ENCODE assay signal across 8 cellular contexts in the genomic region with DNA sequence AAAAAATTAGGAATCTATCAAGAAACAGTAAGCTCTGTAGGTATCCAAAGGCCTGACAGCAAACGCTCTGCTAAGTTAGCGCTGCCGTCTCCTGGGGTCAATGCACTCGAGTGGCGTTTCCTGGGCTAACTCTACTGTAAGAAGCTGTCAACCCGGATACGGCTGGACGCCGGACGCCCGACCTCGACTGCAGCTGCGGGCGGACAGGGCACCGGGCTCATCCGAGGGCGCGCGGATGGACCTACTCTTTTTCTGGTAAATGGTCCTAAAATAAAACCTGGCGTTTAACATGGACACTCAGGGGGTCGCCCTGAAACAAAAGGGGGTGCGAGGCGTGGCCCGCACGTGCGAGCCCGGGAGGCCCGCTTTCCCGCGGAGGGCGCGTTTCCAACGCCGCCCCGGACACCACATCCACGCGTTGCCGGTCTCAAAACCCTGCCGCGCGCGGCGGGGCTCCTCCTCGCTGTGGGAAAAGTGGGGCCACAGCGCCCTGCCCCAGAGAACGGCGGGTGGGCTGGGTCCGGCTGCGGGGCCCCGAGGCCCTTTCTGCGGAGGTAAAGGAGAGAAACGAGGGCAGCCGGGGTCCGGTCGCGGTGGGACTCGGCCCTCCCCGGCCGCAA. TPM values are rescaled to one million over a fixed set of nuclear protein-coding genes. Genes with fewer than 3 reads are reported as not detected.
DNase-seq lines count a peak whose midpoint lies in the region; ATAC-seq and TF ChIP-seq lines count a peak whose summit lies in the region.

No MANE protein-coding gene starts in this region.

- TF ChIP-seq CTCF in Calu3 (IDR thresholded peaks at IDR 0.05; ENCODE audit: unreplicated experiment): no peak
- no peak for TF ChIP-seq CTCF in choroid plexus epithelial cell (conservative IDR thresholded peaks at IDR 0.05; ENCODE audit: low read depth, low read length)
- TF ChIP-seq CTCF in left lung (IDR thresholded peaks at IDR 0.05): no peak

- H3K27me3 ChIP-seq in left lung: no peaks in the 10 kb centered on the region

- BruUV-seq in Calu3 (replicated peaks; lab: Mats Ljungman, UMichigan): no TSS peak

- CTCF ChIA-PET in Calu3 (lab: Charles Lee): interaction anchor here (1.5 to 2.4 kb wide), 3 partner anchors 63 to 95 kb away, joined by 3 to 16 read pairs (median 9); partner anchors contain the start of gene WTAP

- H3K4me3 Mint-ChIP-seq in Calu3 (ENCODE audit: low read depth, unreplicated experiment): peak overlapping the region; percentile 86
- peak overlapping the region; percentile 98 for H3K4me3 Mint-ChIP-seq in T-helper 17 cell

- H3K36me3 ChIP-seq in left lung: peaks cover 0 to 53% of the 10 kb centered on the region in 2 donors

- H3K4me3 ChIP-seq in choroid plexus epithelial cell (ENCODE audit: low read depth, low read length) (peak overlapping the region; percentile 100), left lung (peak overlapping the region; percentile 100)

- intact Hi-C loops in Calu3 (cut with micrococcal nuclease; ENCODE audit: unreplicated experiment): loop anchor here (5.0 kb wide), 4 partner anchors 62 to 153 kb away; partner anchors contain the start of genes SOD2 and WTAP
- intact Hi-C loops in left lung (cut with DNase I): no loop called here

- H3K9me3 ChIP-seq in T-helper 17 cell (ENCODE audit: control insufficient read depth, low read length, poor library complexity, severe bottlenecking) (no peaks in the 10 kb centered on the region), left lung (no peaks in the 10 kb centered on the region)

- H3K27ac Mint-ChIP-seq in Calu3 (ENCODE audit: unreplicated experiment) (peak overlapping the region; percentile 98), T-helper 17 cell (peak overlapping the region; percentile 97)

- H3K27me3 Mint-ChIP-seq in Calu3 (ENCODE audit: unreplicated experiment) (no peaks in the 10 kb centered on the region), T-helper 17 cell (no peaks in the 10 kb centered on the region)

- H3K27ac ChIP-seq in left lung: peak overlapping the region; percentile 89 to 97

- H3K4me1 Mint-ChIP-seq in Calu3 (ENCODE audit: low read depth, unreplicated experiment): peaks cover 43% of the 10 kb centered on the region
- H3K4me1 Mint-ChIP-seq in T-helper 17 cell: peaks cover 39% of the 10 kb centered on the region

- H3K36me3 Mint-ChIP-seq in Calu3 (ENCODE audit: insufficient read depth, unreplicated experiment) (peaks cover 92% of the 10 kb centered on the region), T-helper 17 cell (ENCODE audit: low read depth) (peaks cover 2% of the 10 kb centered on the region)

- DNase-seq in Calu3 (peak; percentile 25), T-helper 17 cell (peak in 2 of 3 donors; percentile 10 to 14), choroid plexus epithelial cell (ENCODE audit: low read depth) (peak; percentile 57), left lung (peak; percentile 59 to 89), NCI-H1436 (lab: John Stamatoyannopoulos, UW) (no peak), middle frontal gyrus (ENCODE audit: extremely low spot score, low spot score) (no peak)
- DNase-seq in stimulated activated CD8-positive, alpha-beta memory T cell treated with anti-CD3 and anti-CD28 coated beads, Interleukin-15, amount 100 ng/mL, for 24 hours (ENCODE audit: low read depth): peak; percentile 13

- no peaks in the 10 kb centered on the region for H3K9me3 Mint-ChIP-seq in Calu3 (ENCODE audit: low read depth, unreplicated experiment)

- peak; percentile 0 for ATAC-seq in HG02943 (IDR thresholded peaks at IDR 0.05; ENCODE audit: low read depth, unreplicated experiment)
- no peak for ATAC-seq in T-helper 17 cell
- ATAC-seq in left lung: peak; percentile 11

- peaks cover 21 to 60% of the 10 kb centered on the region in 2 donors for H3K4me1 ChIP-seq in left lung

RNA-seq across cellular contexts. Expression of gene TCP1, which starts 0.5 kb away (rescaled TPM):
- 311 and 357 TPM in 2 replicates for total RNA-seq in Calu3 (2022)
- total RNA-seq in T-helper 17 cell: 100 to 1,000 TPM; 195 to 196 TPM
- 100 to 1,000 TPM; 112 to 170 TPM for total RNA-seq in left lung

RNA-seq across cellular contexts. Expression of gene MRPL18, which starts 1.4 kb away (rescaled TPM):
- total RNA-seq in Calu3 (2022): 86.6 and 88.7 TPM in 2 replicates
- total RNA-seq in T-helper 17 cell: 10 to 100 TPM; 23.2 to 24.9 TPM
- 10 to 100 TPM; 56.0 to 67.5 TPM for total RNA-seq in left lung

RNA-seq across cellular contexts. Expression of gene PNLDC1, which starts 11.2 kb away (rescaled TPM):
- total RNA-seq in Calu3 (2022) (0.52 and 0.71 TPM in 2 replicates), T-helper 17 cell (1 to 10 TPM in 1 of 2 donors, not detected in 1; 1.2 TPM), left lung (under 1 TPM; 0.18 to 0.23 TPM)

RNA-seq across cellular contexts. Expression of gene ACAT2, which starts 27.0 kb away (rescaled TPM):
- total RNA-seq in Calu3 (2022): 92.3 and 108 TPM in 2 replicates
- 10 to 100 TPM; 26.9 to 34.6 TPM for total RNA-seq in T-helper 17 cell
- total RNA-seq in left lung: 100 to 1,000 TPM in 1 of 2 donors, 10 to 100 TPM in 1; 31.4 to 116 TPM

Comparison
In these comparisons a context has a peak if more than half of its experiments do, and no peak if none do; other contexts are left out.
1. DNase-seq: peak in Calu3 (single experiment), T-helper 17 cell (2 of 3), choroid plexus epithelial cell (single experiment), left lung (2 of 2) and stimulated activated CD8-positive, alpha-beta memory T cell treated with anti-CD3 and anti-CD28 coated beads, Interleukin-15, amount 100 ng/mL, for 24 hours (single experiment); none in NCI-H1436 (single experiment) and middle frontal gyrus (single experiment).